In the genomic region with DNA sequence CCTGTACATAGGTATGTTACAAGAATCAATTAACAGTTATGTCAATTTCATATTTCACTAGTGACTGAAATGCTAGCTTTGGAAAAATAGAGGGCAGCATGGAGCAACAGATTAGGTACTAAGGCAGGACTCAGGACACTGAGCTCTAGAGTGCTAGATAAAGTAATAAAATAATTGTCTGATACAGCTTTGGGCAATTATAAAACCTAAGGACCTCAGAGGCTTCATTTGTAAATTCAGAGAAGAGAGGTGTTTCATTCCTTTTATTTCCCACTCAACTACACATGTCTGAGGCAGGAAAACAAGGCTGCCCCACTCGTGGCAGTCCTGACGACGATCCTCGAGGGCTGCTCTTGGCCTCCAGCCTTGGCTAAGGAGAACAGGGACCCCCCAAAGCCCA, we compare ENCODE assay signal across 8 cellular contexts.
DNase-seq lines count a peak whose midpoint lies in the region; ATAC-seq and TF ChIP-seq lines count a peak whose summit lies in the region.

No MANE protein-coding gene starts in this region.

- ATAC-seq in HG03565 (IDR thresholded peaks at IDR 0.05; ENCODE audit: unreplicated experiment), result no peak
- no peak for ATAC-seq in HG03432 (IDR thresholded peaks at IDR 0.05; ENCODE audit: unreplicated experiment)

- peak; percentile 53 for DNase-seq in G401 (ENCODE audit: low spot score)
- peak; percentile 70 for DNase-seq in adipocyte (ENCODE audit: low read depth)
- DNase-seq in kidney tubule cell (ENCODE audit: low spot score), result peak; percentile 10
- DNase-seq in activated naive CD4-positive, alpha-beta T cell (lab: John Stamatoyannopoulos, UW), result no peak
- no peak for DNase-seq in activated CD8-positive, alpha-beta memory T cell treated with anti-CD3 and anti-CD28 coated beads, Interleukin-2, amount 50 U/mL, for 48 hours

- peaks cover 18% of the 10 kb centered on the region for H3K4me1 ChIP-seq in adipocyte (ENCODE audit: control insufficient read depth, insufficient read depth, low read length)

- in situ Hi-C loops in G401 (cut with HindIII; ENCODE audit: low sequenced_read_pairs), result no loop called here

- H3K27me3 ChIP-seq in adipocyte (replicated peaks; ENCODE audit: control insufficient read depth, insufficient read depth, low read length), result no peaks in the 10 kb centered on the region

- peak; percentile 71 for TF ChIP-seq CTCF in LNCAP (IDR thresholded peaks at IDR 0.05)

- H3K9ac ChIP-seq in adipocyte (ENCODE audit: low read length), result peak overlapping the region; percentile 46

- no peaks in the 10 kb centered on the region for H3K9me3 ChIP-seq in adipocyte (ENCODE audit: control insufficient read depth, low read length)

- peak overlapping the region; percentile 54 for H3K4me3 ChIP-seq in adipocyte (ENCODE audit: low read length)

- peaks cover 20% of the 10 kb centered on the region for H3K36me3 ChIP-seq in adipocyte (ENCODE audit: control insufficient read depth, insufficient read depth, low read length, severe bottlenecking)

Comparison
In these comparisons a context has a peak if more than half of its experiments do, and no peak if none do; other contexts are left out.
1. DNase-seq: peak in G401 (single experiment), adipocyte (single experiment) and kidney tubule cell (single experiment); none in activated naive CD4-positive, alpha-beta T cell (0 of 4) and activated CD8-positive, alpha-beta memory T cell treated with anti-CD3 and anti-CD28 coated beads, Interleukin-2, amount 50 U/mL, for 48 hours (single experiment).